Comparison of ENCODE assay signal across 7 cellular contexts in genomic region chr2:15159751-15160177, GRCh38.
DNase-seq lines count a peak whose midpoint lies in the region; ATAC-seq and TF ChIP-seq lines count a peak whose summit lies in the region.

No MANE protein-coding gene starts in this region.

- no peaks in the 10 kb centered on the region for H3K27me3 ChIP-seq in PC-3 (ENCODE audit: low read length)

- no peaks in the 10 kb centered on the region for H3K27me3 Mint-ChIP-seq in progenitor cell of endocrine pancreas

- H4K20me1 ChIP-seq in PC-3 (ENCODE audit: low read length): no peaks in the 10 kb centered on the region

- no peaks in the 10 kb centered on the region for H3K9me3 ChIP-seq in PC-3 (ENCODE audit: low read length)

- POLR2A ChIA-PET in PC-3 (lab: Charles Lee; ENCODE audit: unreplicated experiment): no interaction called here

- no peaks in the 10 kb centered on the region for H3K36me3 Mint-ChIP-seq in progenitor cell of endocrine pancreas (ENCODE audit: insufficient read depth)

- H3K9me2 ChIP-seq in PC-3 (replicated peaks; ENCODE audit: low read length): no peaks in the 10 kb centered on the region

- DNase-seq in EL (peak; percentile 43), HT1080 (ENCODE audit: low read depth) (peak; percentile 56), PC-3 (peak; percentile 75), progenitor cell of endocrine pancreas (ENCODE audit: low spot score, unreplicated experiment) (no peak), GM19240 (ENCODE audit: insufficient read length, low spot score) (no peak)

- H3K27ac ChIP-seq in PC-3 (ENCODE audit: low read length): no peak overlapping the region

- CTCF ChIA-PET in PC-3 (lab: Charles Lee): no interaction called here

- H3K4me3 ChIP-seq in PC-3 (ENCODE audit: low read length): no peak overlapping the region

- intact Hi-C loops in PC-3 (cut with micrococcal nuclease): loop anchor here (2.0 to 10.0 kb wide), 2 partner anchors 415 to 731 kb away; no protein-coding TSS in a partner anchor

- peaks cover 23% of the 10 kb centered on the region for H3K4me1 Mint-ChIP-seq in progenitor cell of endocrine pancreas (ENCODE audit: low read depth)

- no peaks in the 10 kb centered on the region for H3F3A ChIP-seq in PC-3 (ENCODE audit: low read length, unreplicated experiment)

- no peak overlapping the region for H3K4me3 Mint-ChIP-seq in progenitor cell of endocrine pancreas (ENCODE audit: low read depth)

- H3K36me3 ChIP-seq in PC-3 (ENCODE audit: low read depth, low read length): no peaks in the 10 kb centered on the region

- TF ChIP-seq CTCF in PC-3 (conservative IDR thresholded peaks at IDR 0.05; ENCODE audit: low read depth, low read length) (peak; percentile 79), progenitor cell of endocrine pancreas (IDR thresholded peaks at IDR 0.05; ENCODE audit: unreplicated experiment) (peak; percentile 47)

- H2AFZ ChIP-seq in PC-3 (ENCODE audit: low read length): no peak overlapping the region

- no peak overlapping the region for H3K27ac Mint-ChIP-seq in progenitor cell of endocrine pancreas

- H3K79me2 ChIP-seq in PC-3 (ENCODE audit: low read length): no peaks in the 10 kb centered on the region

- H3K4me2 ChIP-seq in PC-3 (ENCODE audit: low read length): no peak overlapping the region

- peaks cover 8% of the 10 kb centered on the region for H3K4me1 ChIP-seq in PC-3 (ENCODE audit: insufficient read depth, low read length)

- no peaks in the 10 kb centered on the region for H3K9me3 Mint-ChIP-seq in progenitor cell of endocrine pancreas (ENCODE audit: low read depth)

- BruUV-seq in PC-3 (replicated peaks; lab: Mats Ljungman, UMichigan): no TSS peak

- ATAC-seq in PC-3 (peak; percentile 65), esophagus mucosa (peak; percentile 49), HG02970 (IDR thresholded peaks at IDR 0.05; ENCODE audit: low FRiP score, unreplicated experiment) (no peak)

- no peak overlapping the region for H3K9ac ChIP-seq in PC-3 (ENCODE audit: low read length)

Comparison
In these comparisons a context has a peak if more than half of its experiments do, and no peak if none do; other contexts are left out.
1. DNase-seq: peak in EL (single experiment), HT1080 (single experiment) and PC-3 (single experiment); none in progenitor cell of endocrine pancreas (single experiment) and GM19240 (single experiment).